In the genomic region with DNA sequence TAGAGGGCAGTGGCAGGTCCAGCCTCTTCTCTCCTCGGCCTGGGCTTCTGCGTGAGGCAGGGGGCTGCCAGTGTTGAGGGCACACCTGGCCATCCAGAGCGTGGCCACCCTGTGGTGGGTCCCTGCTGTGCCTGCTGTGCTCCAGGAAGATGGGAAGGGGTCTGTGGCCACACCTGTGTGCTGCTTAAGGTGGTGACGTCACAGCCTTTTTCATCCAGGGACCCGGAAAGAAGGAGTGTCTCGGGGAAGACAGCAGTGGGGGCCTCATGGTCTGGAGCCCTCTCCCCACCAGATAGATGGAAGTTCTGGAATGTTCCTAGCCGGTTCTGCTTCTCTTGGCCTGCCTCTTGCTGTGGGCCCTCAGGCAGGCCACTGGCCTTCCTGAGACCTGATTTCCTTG, we compare ENCODE assay signal across 2 cellular contexts.
TF ChIP-seq lines count a peak whose summit lies in the region.

No MANE protein-coding gene starts in this region.

TF ChIP-seq in HepG2, 621 proteins besides CTCF, POLR2A, EP300 and RAD21:
- TF ChIP-seq FIP1L1 (IDR thresholded peaks at IDR 0.05; ENCODE audit: borderline replicate concordance, insufficient read depth, low read depth, low read length) (no peak), SRSF4 (IDR thresholded peaks at IDR 0.05; ENCODE audit: low read depth, low read length, poor library complexity, severe bottlenecking) (no peak), TRIM24 (CRISPR knock-in tag; IDR thresholded peaks at IDR 0.05) (no peak), REL (CRISPR knock-in tag; conservative IDR thresholded peaks at IDR 0.05) (no peak), ADNP (CRISPR knock-in tag; IDR thresholded peaks at IDR 0.05) (no peak), ATF7 (IDR thresholded peaks at IDR 0.05) (peak; percentile 71), ATF7 (CRISPR knock-in tag; IDR thresholded peaks at IDR 0.05) (no peak), ISL2 (CRISPR knock-in tag; IDR thresholded peaks at IDR 0.05) (no peak), CREB1 (IDR thresholded peaks at IDR 0.05) (peak; percentile 94), CREB1 (CRISPR knock-in tag; IDR thresholded peaks at IDR 0.05) (no peak), XRCC5 (optimal IDR thresholded peaks at IDR 0.05; ENCODE audit: low read length) (no peak), NCOR1 (IDR thresholded peaks at IDR 0.05; ENCODE audit: borderline replicate concordance, low read length) (no peak), ZFP82 (CRISPR knock-in tag; IDR thresholded peaks at IDR 0.05; ENCODE audit: borderline replicate concordance) (no peak), ZNF7 (CRISPR knock-in tag; IDR thresholded peaks at IDR 0.05) (no peak), ARHGAP35 (CRISPR knock-in tag; IDR thresholded peaks at IDR 0.05; ENCODE audit: borderline replicate concordance) (no peak)
- TF ChIP-seq, protein P1, sequence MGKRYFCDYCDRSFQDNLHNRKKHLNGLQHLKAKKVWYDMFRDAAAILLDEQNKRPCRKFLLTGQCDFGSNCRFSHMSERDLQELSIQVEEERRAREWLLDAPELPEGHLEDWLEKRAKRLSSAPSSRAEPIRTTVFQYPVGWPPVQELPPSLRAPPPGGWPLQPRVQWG (CRISPR knock-in tag; IDR thresholded peaks at IDR 0.05; ENCODE audit: borderline replicate concordance, low read depth): no peak

TF ChIP-seq in K562, 482 proteins besides CTCF, POLR2A, EP300 and RAD21:
- TF ChIP-seq NFE2L1 (tag; IDR thresholded peaks at IDR 0.05; ENCODE audit: borderline replicate concordance, low read depth): no peak
- no peak for TF ChIP-seq DNMT1 (IDR thresholded peaks at IDR 0.05)
- no peak for TF ChIP-seq STAT5B (CRISPR knock-in tag; IDR thresholded peaks at IDR 0.05)
- TF ChIP-seq, protein P2, sequence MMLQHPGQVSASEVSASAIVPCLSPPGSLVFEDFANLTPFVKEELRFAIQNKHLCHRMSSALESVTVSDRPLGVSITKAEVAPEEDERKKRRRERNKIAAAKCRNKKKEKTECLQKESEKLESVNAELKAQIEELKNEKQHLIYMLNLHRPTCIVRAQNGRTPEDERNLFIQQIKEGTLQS (IDR thresholded peaks at IDR 0.05): 0 out of 2 replicates have a peak, but pooled peaks have one; percentile 18
- TF ChIP-seq, protein P2 (CRISPR knock-in tag; conservative IDR thresholded peaks at IDR 0.05): no peak
- TF ChIP-seq CREM (IDR thresholded peaks at IDR 0.05; ENCODE audit: low read depth): no peak
- TF ChIP-seq ZNF584 (CRISPR knock-in tag; IDR thresholded peaks at IDR 0.05; ENCODE audit: low read depth): no peak
- no peak for TF ChIP-seq TBL1XR1 (IDR thresholded peaks at IDR 0.05; ENCODE audit: low read length in 2 of 2)
